Comparison of ENCODE assay signal across 9 cellular contexts in the genomic region with DNA sequence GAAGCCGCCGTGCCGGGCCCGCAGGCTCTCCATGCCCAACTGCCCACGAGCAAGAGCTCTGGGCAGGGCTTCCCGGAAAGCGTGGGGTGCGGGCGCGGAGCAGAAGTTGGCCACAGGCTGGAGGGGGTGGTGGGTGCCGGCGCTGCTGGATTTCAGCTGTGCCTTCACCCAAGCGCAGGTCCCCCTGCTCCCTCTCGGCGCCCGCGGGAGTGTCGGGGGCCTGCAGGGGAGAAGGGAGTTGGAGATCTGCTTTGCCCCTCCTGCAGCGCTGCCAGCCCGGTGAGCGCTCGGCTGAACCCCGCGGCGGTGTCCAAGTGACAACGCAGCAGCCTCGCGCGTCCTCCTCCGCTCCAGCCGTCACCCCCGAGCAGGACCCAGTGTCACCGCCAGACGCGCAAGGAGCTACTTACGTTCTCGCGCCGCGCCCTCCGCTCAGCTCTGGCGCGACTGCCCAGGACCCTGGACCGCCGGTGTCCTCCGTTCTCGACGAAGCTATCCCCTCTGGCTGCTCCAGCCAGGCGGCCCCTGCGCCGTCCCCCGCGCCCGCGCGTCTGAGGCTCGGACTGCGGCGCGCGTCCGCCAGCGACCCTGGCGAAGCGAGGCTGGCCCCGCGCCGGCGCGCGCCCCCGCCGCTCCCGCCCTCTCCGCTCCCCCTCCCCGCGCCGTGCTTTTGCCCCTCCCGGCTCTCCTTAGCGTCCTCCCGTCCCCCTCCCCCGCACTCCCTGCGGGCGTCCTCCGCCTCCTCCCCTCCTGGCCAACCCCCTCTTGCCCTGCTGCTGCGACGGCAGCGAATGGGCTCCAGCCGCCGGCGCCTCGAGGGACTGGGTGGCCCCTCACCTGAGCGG. TPM values are rescaled to one million over a fixed set of nuclear protein-coding genes. Genes with fewer than 3 reads are reported as not detected.
A peak's percentile ranks its signal among the peaks of the same experiment; 100 is the strongest.
DNase-seq lines count a peak whose midpoint lies in the region; ATAC-seq, FAIRE-seq and TF ChIP-seq lines count a peak whose summit lies in the region.
"Had no signal": no experiment of that assay in that cellular context is flagged by ENCODE, and none has a peak within 500 bp of the region (broad histone marks: within the 10 kb centered on the region; RNA-seq: fewer than 3 reads in every experiment).

A gene (minus strand): TSS at position 604 of the 845 bp plus-strand sequence. CDS start 216,372 bp downstream, outside the sequence.

- H3K4me1 ChIP-seq in DOHH2 (ENCODE audit: control insufficient read depth, low read length) (peaks cover 17% of the 10 kb centered on the region), heart left ventricle (peaks cover 0 to 25% (median 16%) of the 10 kb centered on the region in 12 donors), pancreas (peaks cover 6 to 27% (median 12%) of the 10 kb centered on the region in 3 donors)

- H3K9me3 ChIP-seq in DOHH2 (ENCODE audit: control insufficient read depth, insufficient read depth, low read length) (no peaks in the 10 kb centered on the region), heart left ventricle (no peaks in the 10 kb centered on the region), pancreas (no peaks in the 10 kb centered on the region)

- no peaks in the 10 kb centered on the region for H3K79me2 ChIP-seq in DOHH2 (ENCODE audit: control insufficient read depth, low read length)

- H3K4me3 ChIP-seq in DOHH2 (ENCODE audit: low read length) (peak within 1 kb of the TSS; percentile 63), heart left ventricle (peak within 1 kb of the TSS; percentile 29 to 57 (median 49)), pancreas (peak within 1 kb of the TSS; percentile 56 to 80 (median 60))

- peaks cover 5% of the 10 kb centered on the region; the same call in 1 of the 2 replicates for H3F3A ChIP-seq in DOHH2 (ENCODE audit: control insufficient read depth, insufficient read depth)

- H3K36me3 Mint-ChIP-seq in activated naive CD8-positive, alpha-beta T cell treated with anti-CD3 and anti-CD28 coated beads, Interleukin-2, amount 10 ng/mL, durations not matched to agents 7 days and 5 days: no peaks in the 10 kb centered on the region

- H3K9me2 ChIP-seq in DOHH2 (replicated peaks; ENCODE audit: control insufficient read depth, low read length): no peaks in the 10 kb centered on the region

- H3K36me3 ChIP-seq in DOHH2 (ENCODE audit: control insufficient read depth, low read length) (no peaks in the 10 kb centered on the region), heart left ventricle (no peaks in the 10 kb centered on the region), pancreas (no peaks in the 10 kb centered on the region)

- peak within 1 kb of the TSS; percentile 81 for H3K4me3 Mint-ChIP-seq in activated naive CD8-positive, alpha-beta T cell treated with anti-CD3 and anti-CD28 coated beads, Interleukin-2, amount 10 ng/mL, durations not matched to agents 7 days and 5 days

- no peak within 1 kb of the TSS for H3K27ac Mint-ChIP-seq in activated naive CD8-positive, alpha-beta T cell treated with anti-CD3 and anti-CD28 coated beads, Interleukin-2, amount 10 ng/mL, durations not matched to agents 7 days and 5 days

- H4K20me1 ChIP-seq in DOHH2 (ENCODE audit: control insufficient read depth, insufficient read depth, low read depth, low read length): no peaks in the 10 kb centered on the region

- WGBS in heart left ventricle, 4 donors: 0 to 2% (median 1%) methylated on average over 3 to 93 of the region's 93 CpGs
- 0 to 1% methylated on average over 68 to 93 of the region's 93 CpGs for WGBS in pancreas, 2 donors

- TF ChIP-seq POLR2A in heart left ventricle (IDR thresholded peaks at IDR 0.05): no peak

- H3K27ac ChIP-seq in DOHH2 (ENCODE audit: low read depth, low read length) (no peak within 1 kb of the TSS), heart left ventricle (no peak within 1 kb of the TSS), pancreas (peak within 1 kb of the TSS; percentile 40 to 81 (median 72))

- no peaks in the 10 kb centered on the region for H3K9me3 Mint-ChIP-seq in activated naive CD8-positive, alpha-beta T cell treated with anti-CD3 and anti-CD28 coated beads, Interleukin-2, amount 10 ng/mL, durations not matched to agents 7 days and 5 days

- DNase-seq in NCI-H524 treated with DMSO at 0.1 percent for 48 hours (lab: John Stamatoyannopoulos, UW): peak; percentile 30
- DNase-seq in activated naive CD8-positive, alpha-beta T cell treated with anti-CD3 and anti-CD28 coated beads, Interleukin-2, amount 10 ng/mL, durations not matched to agents 7 days and 5 days: peak; percentile 65
- peak in 2 of 5 donors; percentile 27 to 56 for DNase-seq in heart left ventricle
- DNase-seq in pancreas: peak; percentile 81 to 94 (median 90)
- no peak for DNase-seq in central memory CD4-positive, alpha-beta T cell
- no peak for DNase-seq in GF-D8 (lab: John Stamatoyannopoulos, UW)

- peaks cover 18% of the 10 kb centered on the region for H3K4me1 Mint-ChIP-seq in activated naive CD8-positive, alpha-beta T cell treated with anti-CD3 and anti-CD28 coated beads, Interleukin-2, amount 10 ng/mL, durations not matched to agents 7 days and 5 days

- intact Hi-C loops in heart left ventricle (cut with DNase I) (loop anchor here in 4 of 10 donors (2.0 to 10.0 kb wide), 2 partner anchors 271 to 275 kb away; no protein-coding TSS in a partner anchor), pancreas (cut with DNase I) (loop anchor here in 1 of 3 donors (5.0 kb wide), 1 partner anchor 274 kb away; no protein-coding TSS in a partner anchor)

- peak within 1 kb of the TSS; percentile 75 for H3K4me2 ChIP-seq in DOHH2 (ENCODE audit: low read length)

- no peak for FAIRE-seq in pancreas (lab: Jason Lieb, UNC)

- peaks cover 36% of the 10 kb centered on the region for H3K27me3 Mint-ChIP-seq in activated naive CD8-positive, alpha-beta T cell treated with anti-CD3 and anti-CD28 coated beads, Interleukin-2, amount 10 ng/mL, durations not matched to agents 7 days and 5 days

- POLR2A ChIA-PET in activated naive CD8-positive, alpha-beta T cell treated with anti-CD3 and anti-CD28 coated beads, Interleukin-2, amount 10 ng/mL, durations not matched to agents 7 days and 5 days (lab: Charles Lee): no interaction called here

- TF ChIP-seq CTCF in DOHH2 (IDR thresholded peaks at IDR 0.05; ENCODE audit: low read depth, low read length, poor library complexity, severe bottlenecking) (no peak), heart left ventricle (IDR thresholded peaks at IDR 0.05) (no peak), pancreas (IDR thresholded peaks at IDR 0.05) (no peak)

- ATAC-seq in HG02885 (IDR thresholded peaks at IDR 0.05; ENCODE audit: poor library complexity, unreplicated experiment) (peak; percentile 52), heart left ventricle (peak in 2 of 4 donors; percentile 33 to 36), pancreas (peak; percentile 66 to 82 (median 80))
- peak; percentile 52 for ATAC-seq in activated naive CD8-positive, alpha-beta T cell treated with anti-CD3 and anti-CD28 coated beads, Interleukin-2, amount 10 ng/mL, durations not matched to agents 7 days and 5 days (ENCODE audit: low read depth)

- H3K27me3 ChIP-seq in DOHH2 (ENCODE audit: control insufficient read depth, low read length) (peaks cover 80% of the 10 kb centered on the region), heart left ventricle (peaks cover 7 to 76% (median 40%) of the 10 kb centered on the region in 9 donors), pancreas (no peaks in the 10 kb centered on the region)

RNA-seq across cellular contexts. Expression of the gene that starts here (rescaled TPM):
- total RNA-seq in activated naive CD8-positive, alpha-beta T cell treated with anti-CD3 and anti-CD28 coated beads, Interleukin-2, amount 10 ng/mL, durations not matched to agents 7 days and 5 days: under 1 TPM; 0.50 to 0.99 TPM
- 1 to 10 TPM in 3 of 9 donors, under 1 TPM in 6; 0.07 to 2.5 (median 0.36) TPM for total RNA-seq in heart left ventricle
- polyA plus RNA-seq in heart left ventricle: under 1 TPM; 0.15 to 0.71 TPM
- total RNA-seq in pancreas: 10 to 100 TPM; 28.4 to 53.6 (median 41.5) TPM
- 10 to 100 TPM; 14.1 to 31.2 TPM for polyA plus RNA-seq in pancreas
- total RNA-seq: T-helper 2 cell treated with Interferon-gamma antibody and Interleukin-4, amounts not matched to agents 100 ng/mL and 5 ng/mL, for 36 hours had no signal

Comparison
In these comparisons a context has a peak if more than half of its experiments do, and no peak if none do; other contexts are left out.
1. RNA of the gene that starts here (total RNA-seq): 28.4 to 53.6 TPM in pancreas; 0.50 to 0.99 TPM in activated naive CD8-positive, alpha-beta T cell treated with anti-CD3 and anti-CD28 coated beads, Interleukin-2, amount 10 ng/mL, durations not matched to agents 7 days and 5 days and 0.07 to 2.5 TPM in heart left ventricle; every median in the first group is over 4 times any median in the second.
2. RNA of the gene that starts here (polyA plus RNA-seq): 14.1 to 31.2 TPM in pancreas; 0.15 to 0.71 TPM in heart left ventricle; every median in the first group is over 4 times any median in the second.
3. Peak in DNase-seq and ATAC-seq in activated naive CD8-positive, alpha-beta T cell treated with anti-CD3 and anti-CD28 coated beads, Interleukin-2, amount 10 ng/mL, durations not matched to agents 7 days and 5 days; RNA of the gene not detected or under 1 TPM.
4. H3K27ac ChIP-seq: peak in pancreas (4 of 4); none in DOHH2 (single experiment) and heart left ventricle (0 of 12).
5. DNase-seq: peak in NCI-H524 treated with DMSO at 0.1 percent for 48 hours (single experiment) and pancreas (6 of 6); none in central memory CD4-positive, alpha-beta T cell (single experiment) and GF-D8 (single experiment).
6. Peak in every context shown above with its lines, with median percentiles within 50 percentile points of each other: H3K4me3 ChIP-seq.